Comparison of ENCODE assay signal across 1 cellular context in the genomic region with DNA sequence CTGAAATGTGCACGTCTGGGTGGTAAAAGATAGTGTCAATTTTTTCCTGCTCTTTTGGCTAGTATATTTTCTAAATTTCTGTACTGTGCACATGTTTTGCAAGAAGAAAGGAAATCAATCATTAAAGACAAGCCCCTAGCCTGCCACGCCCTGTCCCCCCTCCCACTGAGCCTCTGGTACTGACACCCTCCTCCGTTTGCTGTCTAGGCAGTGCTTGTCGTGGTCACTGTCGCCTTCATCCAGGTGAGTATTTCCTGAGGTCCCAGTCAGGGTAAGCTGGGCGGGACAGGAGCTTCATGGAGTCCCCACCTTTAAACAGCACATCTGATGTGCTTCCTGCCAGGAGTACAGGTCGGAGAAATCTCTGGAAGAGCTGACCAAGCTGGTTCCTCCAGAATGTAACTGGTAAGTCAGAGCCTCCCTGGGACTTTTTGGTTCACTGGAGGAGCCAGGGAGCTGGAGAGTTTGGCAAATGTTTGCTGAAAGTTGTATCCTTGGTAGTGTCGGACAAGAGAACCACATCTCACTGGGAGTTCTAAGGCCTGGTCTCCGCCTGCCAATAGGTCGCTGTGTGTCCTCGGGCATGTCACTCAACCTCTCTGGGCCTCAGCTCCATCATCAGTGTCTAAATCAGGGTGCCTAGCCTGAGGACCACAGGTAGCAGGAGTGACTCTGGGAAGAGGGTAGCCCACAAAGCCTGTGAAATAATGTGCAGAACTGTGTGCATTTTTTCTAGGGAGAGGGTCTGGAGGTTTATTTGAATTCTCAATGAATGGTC.
TF ChIP-seq lines count a peak whose summit lies in the region.

No MANE protein-coding gene starts in this region.

TF ChIP-seq in H1, 55 proteins besides CTCF, POLR2A, EP300 and RAD21:
- TF ChIP-seq BACH1 (IDR thresholded peaks at IDR 0.05; ENCODE audit: low read length) = no peak
- TF ChIP-seq CBX5 (IDR thresholded peaks at IDR 0.05; ENCODE audit: low read depth, low read length) = no peak
- TF ChIP-seq SP4 (IDR thresholded peaks at IDR 0.05; ENCODE audit: low read length) = no peak
- no peak for TF ChIP-seq SP1 (IDR thresholded peaks at IDR 0.05; ENCODE audit: low read depth, low read length)
- TF ChIP-seq HDAC6 (IDR thresholded peaks at IDR 0.05; ENCODE audit: low read depth, low read length) = no peak
- 0 out of 2 replicates have a peak, but pooled peaks have one; percentile 38 for TF ChIP-seq KDM1A (IDR thresholded peaks at IDR 0.05; ENCODE audit: borderline replicate concordance, low read length)
